ENCODE assay signal across 8 cellular contexts in the genomic region with DNA sequence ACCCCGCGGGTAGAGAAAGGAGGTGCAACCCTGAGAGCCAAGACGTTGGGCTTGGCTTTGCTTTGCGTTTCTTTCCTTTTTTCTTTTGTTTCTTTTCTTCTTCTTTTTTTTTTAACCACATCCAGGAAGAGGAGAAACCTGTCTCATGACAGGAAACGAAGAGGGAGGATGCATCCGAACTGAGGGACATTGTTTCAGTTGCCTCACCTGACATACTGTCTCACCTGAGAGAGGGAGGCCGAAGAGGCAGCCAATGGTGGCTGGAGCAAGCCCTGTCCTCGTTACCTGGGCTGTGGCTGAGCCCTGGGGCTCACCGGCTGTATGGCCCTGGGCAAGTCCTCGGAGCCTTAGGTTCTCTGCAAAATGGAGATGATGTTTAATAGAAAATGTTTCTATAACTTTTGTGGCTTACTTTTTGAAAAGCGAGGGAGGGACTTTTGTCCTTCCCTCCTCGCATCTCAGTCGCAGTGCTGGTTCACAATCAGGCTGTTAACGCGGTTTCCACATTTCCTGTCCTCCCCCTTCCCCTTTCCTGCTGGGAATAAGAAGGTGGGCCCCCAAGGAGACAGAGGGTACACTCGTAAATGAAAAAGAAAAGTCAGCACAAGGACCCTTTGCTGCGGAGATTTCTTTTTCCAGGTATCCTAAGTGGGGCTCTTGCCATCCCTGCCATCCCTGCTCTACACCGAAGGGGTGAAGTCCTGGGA. TPM values are rescaled to one million over a fixed set of nuclear protein-coding genes. Genes with fewer than 3 reads are reported as not detected.
DNase-seq lines count a peak whose midpoint lies in the region; ATAC-seq and TF ChIP-seq lines count a peak whose summit lies in the region.

No MANE protein-coding gene starts in this region.

- no peaks in the 10 kb centered on the region for H3K79me2 ChIP-seq in KMS-11 (ENCODE audit: insufficient read depth, low read depth)

- peak overlapping the region; percentile 33 for H3K4me2 ChIP-seq in KMS-11

- peak; percentile 33 for ATAC-seq in GM21786 (IDR thresholded peaks at IDR 0.05; ENCODE audit: unreplicated experiment)

- peak overlapping the region; percentile 57 for H3K27ac ChIP-seq in KMS-11
- H3K27ac ChIP-seq in iPS DF 6.9 (ENCODE audit: low read length), result no peak overlapping the region

- H3K4me1 ChIP-seq in KMS-11 (ENCODE audit: low read depth, poor library complexity, severe bottlenecking) (peaks cover 4% of the 10 kb centered on the region), iPS DF 6.9 (ENCODE audit: control insufficient read depth, insufficient read depth, low read length) (no peaks in the 10 kb centered on the region)

- peaks cover 52% of the 10 kb centered on the region for H3K4me1 Mint-ChIP-seq in activated T-helper 1 cell treated with anti-CD3 and anti-CD28 coated beads, Interleukin-12 subunit alpha, Interleukin-12 subunit beta, Interleukin-2, Interleukin-4 antibody, amounts not matched to agents 30 ng/mL and 10 ng/mL and 1 ng/mL, durations not matched to agents 14 hours and 24 hours and 36 hours (ENCODE audit: low read depth)

- no CpG with 5 or more reads among the region's 18 CpGs for WGBS in iPS DF 6.9 (ENCODE audit: insufficient coverage, insufficient read length)

- no peaks in the 10 kb centered on the region for H3K27me3 ChIP-seq in KMS-11 (ENCODE audit: insufficient read depth, low read depth)
- no peaks in the 10 kb centered on the region for H3K27me3 ChIP-seq in iPS DF 6.9 (ENCODE audit: control insufficient read depth, insufficient read depth, low read length)

- H3K4me3 Mint-ChIP-seq in activated T-helper 1 cell treated with anti-CD3 and anti-CD28 coated beads, Interleukin-12 subunit alpha, Interleukin-12 subunit beta, Interleukin-2, Interleukin-4 antibody, amounts not matched to agents 30 ng/mL and 10 ng/mL and 1 ng/mL, durations not matched to agents 14 hours and 24 hours and 36 hours, result peak overlapping the region; percentile 80

- peak overlapping the region; percentile 92 for H3K27ac Mint-ChIP-seq in activated T-helper 1 cell treated with anti-CD3 and anti-CD28 coated beads, Interleukin-12 subunit alpha, Interleukin-12 subunit beta, Interleukin-2, Interleukin-4 antibody, amounts not matched to agents 30 ng/mL and 10 ng/mL and 1 ng/mL, durations not matched to agents 14 hours and 24 hours and 36 hours

- peaks cover 32% of the 10 kb centered on the region for H3K27me3 Mint-ChIP-seq in activated T-helper 1 cell treated with anti-CD3 and anti-CD28 coated beads, Interleukin-12 subunit alpha, Interleukin-12 subunit beta, Interleukin-2, Interleukin-4 antibody, amounts not matched to agents 30 ng/mL and 10 ng/mL and 1 ng/mL, durations not matched to agents 14 hours and 24 hours and 36 hours (ENCODE audit: insufficient read depth)

- no peaks in the 10 kb centered on the region for H4K20me1 ChIP-seq in KMS-11 (ENCODE audit: insufficient read depth)

- TF ChIP-seq CTCF in GM12875 (IDR thresholded peaks at IDR 0.05; ENCODE audit: borderline replicate concordance, insufficient read depth, low read depth, low read length) (no peak), KMS-11 (conservative IDR thresholded peaks at IDR 0.05; ENCODE audit: low read depth, low read length) (no peak)

- intact Hi-C loops in activated T-helper 1 cell treated with anti-CD3 and anti-CD28 coated beads, Interleukin-12 subunit alpha, Interleukin-12 subunit beta, Interleukin-2, Interleukin-4 antibody, amounts not matched to agents 30 ng/mL and 10 ng/mL and 1 ng/mL, durations not matched to agents 14 hours and 24 hours and 36 hours (cut with micrococcal nuclease), result loop anchor here (1.0 to 10.0 kb wide), 14 partner anchors 29 to 1419 kb away; partner anchors contain the start of genes ARHGAP31, B4GALT4, COX17 and GSK3B

- H3K9ac ChIP-seq in KMS-11, result peak overlapping the region; percentile 88

- H3K36me3 Mint-ChIP-seq in activated T-helper 1 cell treated with anti-CD3 and anti-CD28 coated beads, Interleukin-12 subunit alpha, Interleukin-12 subunit beta, Interleukin-2, Interleukin-4 antibody, amounts not matched to agents 30 ng/mL and 10 ng/mL and 1 ng/mL, durations not matched to agents 14 hours and 24 hours and 36 hours (ENCODE audit: low read depth), result peaks cover 6% of the 10 kb centered on the region

- H3K9me3 ChIP-seq in iPS DF 6.9 (ENCODE audit: control insufficient read depth, insufficient read depth, low read length), result no peaks in the 10 kb centered on the region

- H3K9me3 Mint-ChIP-seq in activated T-helper 1 cell treated with anti-CD3 and anti-CD28 coated beads, Interleukin-12 subunit alpha, Interleukin-12 subunit beta, Interleukin-2, Interleukin-4 antibody, amounts not matched to agents 30 ng/mL and 10 ng/mL and 1 ng/mL, durations not matched to agents 14 hours and 24 hours and 36 hours, result no peaks in the 10 kb centered on the region

- H2AFZ ChIP-seq in KMS-11 (ENCODE audit: low read depth), result peak overlapping the region; percentile 56

- no peak for DNase-seq in activated T-helper 1 cell treated with anti-CD3 and anti-CD28 coated beads, Interleukin-12 subunit alpha, Interleukin-12 subunit beta, Interleukin-2, Interleukin-4 antibody, amounts not matched to agents 30 ng/mL and 10 ng/mL and 1 ng/mL, durations not matched to agents 14 hours and 24 hours and 36 hours (ENCODE audit: low spot score)
- DNase-seq in iPS DF 6.9 (ENCODE audit: low read depth, low spot score) (no peak), NCI-H187 treated with DMSO at 0.1 percent for 48 hours (lab: John Stamatoyannopoulos, UW) (no peak), EL (no peak)
- peak; percentile 42 for DNase-seq in stimulated activated CD4-positive, alpha-beta T cell treated with anti-CD3 and anti-CD28 coated beads, Interleukin-4, amount 100 ng/mL, for 1 hour

- H3K36me3 ChIP-seq in KMS-11 (ENCODE audit: insufficient read depth) (no peaks in the 10 kb centered on the region), iPS DF 6.9 (ENCODE audit: control insufficient read depth, insufficient read depth, low read length) (no peaks in the 10 kb centered on the region)

- H3K4me3 ChIP-seq in GM12875 (ENCODE audit: low read depth, low read length) (peak overlapping the region; percentile 79), KMS-11 (IDR thresholded peaks at IDR 0.05; ENCODE audit: insufficient read depth, low read depth, low read length) (peak overlapping the region; percentile 55), iPS DF 6.9 (ENCODE audit: low read length) (peak overlapping the region; percentile 50; the same call in 1 of the 2 replicates)

RNA-seq across cellular contexts. Expression of gene ARHGAP31, which starts 29.4 kb away (rescaled TPM):
- 7.5 and 8.0 TPM in 2 replicates for total RNA-seq in activated T-helper 1 cell treated with anti-CD3 and anti-CD28 coated beads, Interleukin-12 subunit alpha, Interleukin-12 subunit beta, Interleukin-2, Interleukin-4 antibody, amounts not matched to agents 30 ng/mL and 10 ng/mL and 1 ng/mL, durations not matched to agents 14 hours and 24 hours and 36 hours
